22 cellular contexts compared by ENCODE assay signal in the genomic region with DNA sequence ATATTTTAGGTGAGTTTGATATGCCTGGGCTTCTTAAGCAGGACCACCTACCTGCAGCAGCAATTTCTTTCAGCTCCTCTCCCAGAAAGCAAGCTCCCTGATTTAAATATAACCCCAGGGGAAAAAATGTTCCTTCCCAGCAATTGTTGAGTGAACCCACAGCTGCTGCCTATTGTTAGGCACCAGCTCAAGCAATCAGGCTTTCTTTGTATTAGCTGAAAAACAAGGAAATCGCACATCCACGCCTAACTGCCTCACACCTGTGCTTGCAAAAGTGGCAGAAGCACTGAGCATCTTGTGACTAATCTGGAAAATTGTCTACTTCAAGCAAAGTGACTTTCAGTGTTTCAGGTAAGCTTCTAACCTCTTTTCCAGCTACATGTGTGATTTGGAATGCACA.
DNase-seq lines count a peak whose midpoint lies in the region; ATAC-seq and TF ChIP-seq lines count a peak whose summit lies in the region.
"Had no signal": no experiment of that assay in that cellular context is flagged by ENCODE, and none has a peak within 500 bp of the region (broad histone marks: within the 10 kb centered on the region; RNA-seq: fewer than 3 reads in every experiment).

No MANE protein-coding gene starts in this region.

- CTCF ChIA-PET in Caco-2 (lab: Charles Lee): no interaction called here

- intact Hi-C loops in Caco-2 (cut with micrococcal nuclease; ENCODE audit: unreplicated experiment): no loop called here

- H3K27ac ChIP-seq in HUES6 (ENCODE audit: low read depth, low read length): peak overlapping the region; percentile 96
- H3K27ac ChIP-seq: BLaER1 treated with 17β-estradiol and CSF1 and Interleukin-3, amounts not matched to agents 10 nM and 100 nM; epithelial cell of prostate; foreskin keratinocyte; HL-60; spleen had no signal

- ATAC-seq in GM18520 (IDR thresholded peaks at IDR 0.05; ENCODE audit: unreplicated experiment): no peak
- ATAC-seq in HG02588 (IDR thresholded peaks at IDR 0.05; ENCODE audit: unreplicated experiment): no peak
- ATAC-seq: foreskin keratinocyte had no signal

- POLR2A ChIA-PET in Caco-2 (lab: Charles Lee): no interaction called here

- no peaks in the 10 kb centered on the region for H3K4me1 Mint-ChIP-seq in Caco-2 (ENCODE audit: low read depth, unreplicated experiment)
- H3K4me1 Mint-ChIP-seq: mesothelial cell of epicardium, nephron had no signal

- H3K9me3 ChIP-seq in HUES6 (ENCODE audit: control insufficient read depth, insufficient read depth, low read depth, low read length) (no peaks in the 10 kb centered on the region), iPS-15b (ENCODE audit: control insufficient read depth, insufficient read depth, low read length) (no peaks in the 10 kb centered on the region), Caco-2 (no peaks in the 10 kb centered on the region)
- H3K9me3 ChIP-seq: spleen had no signal

- H3K4me1 ChIP-seq in HUES6 (ENCODE audit: control insufficient read depth, insufficient read depth, low read length) (peaks cover 53% of the 10 kb centered on the region), iPS-15b (ENCODE audit: control insufficient read depth, insufficient read depth, low read length) (peaks cover 37% of the 10 kb centered on the region), Caco-2 (no peaks in the 10 kb centered on the region)
- H3K4me1 ChIP-seq: foreskin keratinocyte, spleen had no signal

- H3K4me3 ChIP-seq in HUES6 (ENCODE audit: low read depth, low read length): peak overlapping the region; percentile 49
- peak overlapping the region; percentile 42 for H3K4me3 ChIP-seq in iPS-15b (ENCODE audit: low read depth, low read length)
- H3K4me3 ChIP-seq in Caco-2 (ENCODE audit: low read depth, low read length): no peak overlapping the region
- H3K4me3 ChIP-seq: BLaER1 treated with 17β-estradiol and CSF1 and Interleukin-3, amounts not matched to agents 10 nM and 100 nM; spleen had no signal

- H3K9me3 Mint-ChIP-seq in Caco-2 (ENCODE audit: unreplicated experiment): no peaks in the 10 kb centered on the region

- no peak overlapping the region for H3K4me3 Mint-ChIP-seq in Caco-2 (ENCODE audit: unreplicated experiment)
- H3K4me3 Mint-ChIP-seq: mesothelial cell of epicardium, nephron had no signal

- H3K36me3 ChIP-seq in HUES6 (ENCODE audit: control insufficient read depth, insufficient read depth, low read length): no peaks in the 10 kb centered on the region
- H3K36me3 ChIP-seq in iPS-15b (ENCODE audit: control insufficient read depth, insufficient read depth, low read length): no peaks in the 10 kb centered on the region
- no peaks in the 10 kb centered on the region for H3K36me3 ChIP-seq in Caco-2 (ENCODE audit: control insufficient read depth, insufficient read depth, low read length)
- H3K36me3 ChIP-seq: BLaER1 treated with 17β-estradiol and CSF1 and Interleukin-3, amounts not matched to agents 10 nM and 100 nM; spleen had no signal

- peak overlapping the region; percentile 77 for H3K9ac ChIP-seq in HUES6 (ENCODE audit: low read length)
- H3K9ac ChIP-seq in iPS-15b (ENCODE audit: low read depth, low read length): peak overlapping the region; percentile 74
- H3K9ac ChIP-seq: BLaER1 treated with 17β-estradiol and CSF1 and Interleukin-3, amounts not matched to agents 10 nM and 100 nM had no signal

- no peak overlapping the region for H3K27ac Mint-ChIP-seq in Caco-2 (ENCODE audit: unreplicated experiment)
- H3K27ac Mint-ChIP-seq: mesothelial cell of epicardium, nephron had no signal

- H3K36me3 Mint-ChIP-seq in Caco-2 (ENCODE audit: insufficient read depth, unreplicated experiment): no peaks in the 10 kb centered on the region
- H3K36me3 Mint-ChIP-seq: mesothelial cell of epicardium had no signal

- H3K27me3 ChIP-seq in HUES6 (ENCODE audit: control insufficient read depth, insufficient read depth, low read length) (no peaks in the 10 kb centered on the region; the same call in 1 of the 2 replicates), iPS-15b (ENCODE audit: control insufficient read depth, insufficient read depth, low read length) (no peaks in the 10 kb centered on the region), Caco-2 (replicated peaks; ENCODE audit: control insufficient read depth, insufficient read depth, low read length) (no peaks in the 10 kb centered on the region)
- H3K27me3 ChIP-seq: foreskin keratinocyte, spleen had no signal

- peaks cover 3% of the 10 kb centered on the region for H3K27me3 Mint-ChIP-seq in Caco-2 (ENCODE audit: insufficient read depth, unreplicated experiment)

- BruUV-seq in Caco-2 (replicated peaks; lab: Mats Ljungman, UMichigan): no TSS peak

- no peak for TF ChIP-seq CTCF in Caco-2 (IDR thresholded peaks at IDR 0.05; ENCODE audit: insufficient read depth in 1 of 2, low read depth in 1 of 2, low read length in 1 of 2, severe bottlenecking in 1 of 2, unreplicated experiment in 1 of 2)

- DNase-seq in COR-L47 (lab: John Stamatoyannopoulos, UW): peak; percentile 39
- DNase-seq in NCI-H748 (lab: John Stamatoyannopoulos, UW; ENCODE audit: unreplicated experiment): peak; percentile 89
- DNase-seq in NCI-H128 (lab: John Stamatoyannopoulos, UW; ENCODE audit: unreplicated experiment): no peak
- DNase-seq in Caco-2: no peak
- DNase-seq: activated CD4-positive, alpha-beta T cell treated with anti-CD3 and anti-CD28 coated beads, Interleukin-2, amount 50 U/mL, for 4 hours; activated gamma-delta T cell treated with Interleukin-2 at 50 U/mL for 16 hours; amniotic stem cell; foreskin keratinocyte; hippocampal formation; NCI-H446; SHP77 treated with DMSO at 0.1 percent for 48 hours; spleen; stimulated activated CD4-positive, alpha-beta T cell treated with anti-CD3 and anti-CD28 coated beads, Interleukin-4, amount 100 ng/mL, for 4 hours had no signal

Comparison
In these comparisons a context has a peak if more than half of its experiments do, and no peak if none do; other contexts are left out.
1. DNase-seq: peak in COR-L47 (single experiment) and NCI-H748 (single experiment); none in NCI-H128 (single experiment) and Caco-2 (0 of 2).